1 cellular context compared by ENCODE assay signal in the genomic region with DNA sequence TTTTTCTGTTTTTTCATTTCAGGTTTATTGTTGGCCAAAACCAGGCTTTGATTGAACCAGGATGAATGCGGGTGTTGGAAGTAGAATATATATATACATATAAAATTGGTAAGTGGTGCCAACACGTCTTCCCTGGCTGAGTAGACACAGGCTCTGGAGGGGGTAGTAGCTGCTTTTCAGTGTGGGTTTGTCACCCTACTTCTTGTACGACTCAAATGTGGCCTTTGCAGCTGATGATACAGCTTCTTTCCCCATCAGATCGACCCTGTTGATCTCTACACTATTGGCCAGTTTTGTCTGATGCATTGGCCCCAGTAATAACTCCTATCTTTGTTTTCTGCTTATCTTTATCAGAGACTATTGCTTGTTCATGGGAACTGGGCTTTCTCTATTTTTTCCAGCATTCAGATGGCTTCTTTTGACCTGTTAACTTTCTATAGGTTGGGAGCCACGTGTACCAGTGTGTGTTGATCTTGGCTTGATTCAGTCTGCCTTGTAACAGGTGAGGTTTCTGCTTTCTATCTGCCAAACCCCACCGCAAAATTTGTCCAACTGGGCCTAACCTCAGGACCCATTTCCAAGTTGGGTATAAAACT.
TF ChIP-seq lines count a peak whose summit lies in the region.

No MANE protein-coding gene starts in this region.

TF ChIP-seq in SK-N-SH, 30 proteins besides CTCF, POLR2A, EP300 and RAD21 (continued from another document):
- TF ChIP-seq, protein P1, sequence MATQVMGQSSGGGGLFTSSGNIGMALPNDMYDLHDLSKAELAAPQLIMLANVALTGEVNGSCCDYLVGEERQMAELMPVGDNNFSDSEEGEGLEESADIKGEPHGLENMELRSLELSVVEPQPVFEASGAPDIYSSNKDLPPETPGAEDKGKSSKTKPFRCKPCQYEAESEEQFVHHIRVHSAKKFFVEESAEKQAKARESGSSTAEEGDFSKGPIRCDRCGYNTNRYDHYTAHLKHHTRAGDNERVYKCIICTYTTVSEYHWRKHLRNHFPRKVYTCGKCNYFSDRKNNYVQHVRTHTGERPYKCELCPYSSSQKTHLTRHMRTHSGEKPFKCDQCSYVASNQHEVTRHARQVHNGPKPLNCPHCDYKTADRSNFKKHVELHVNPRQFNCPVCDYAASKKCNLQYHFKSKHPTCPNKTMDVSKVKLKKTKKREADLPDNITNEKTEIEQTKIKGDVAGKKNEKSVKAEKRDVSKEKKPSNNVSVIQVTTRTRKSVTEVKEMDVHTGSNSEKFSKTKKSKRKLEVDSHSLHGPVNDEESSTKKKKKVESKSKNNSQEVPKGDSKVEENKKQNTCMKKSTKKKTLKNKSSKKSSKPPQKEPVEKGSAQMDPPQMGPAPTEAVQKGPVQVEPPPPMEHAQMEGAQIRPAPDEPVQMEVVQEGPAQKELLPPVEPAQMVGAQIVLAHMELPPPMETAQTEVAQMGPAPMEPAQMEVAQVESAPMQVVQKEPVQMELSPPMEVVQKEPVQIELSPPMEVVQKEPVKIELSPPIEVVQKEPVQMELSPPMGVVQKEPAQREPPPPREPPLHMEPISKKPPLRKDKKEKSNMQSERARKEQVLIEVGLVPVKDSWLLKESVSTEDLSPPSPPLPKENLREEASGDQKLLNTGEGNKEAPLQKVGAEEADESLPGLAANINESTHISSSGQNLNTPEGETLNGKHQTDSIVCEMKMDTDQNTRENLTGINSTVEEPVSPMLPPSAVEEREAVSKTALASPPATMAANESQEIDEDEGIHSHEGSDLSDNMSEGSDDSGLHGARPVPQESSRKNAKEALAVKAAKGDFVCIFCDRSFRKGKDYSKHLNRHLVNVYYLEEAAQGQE (IDR thresholded peaks at IDR 0.05; ENCODE audit: low read depth, low read length), result no peak
TF ChIP-seq in SK-N-SH: peak in this region for 0.
